In the genomic region with DNA sequence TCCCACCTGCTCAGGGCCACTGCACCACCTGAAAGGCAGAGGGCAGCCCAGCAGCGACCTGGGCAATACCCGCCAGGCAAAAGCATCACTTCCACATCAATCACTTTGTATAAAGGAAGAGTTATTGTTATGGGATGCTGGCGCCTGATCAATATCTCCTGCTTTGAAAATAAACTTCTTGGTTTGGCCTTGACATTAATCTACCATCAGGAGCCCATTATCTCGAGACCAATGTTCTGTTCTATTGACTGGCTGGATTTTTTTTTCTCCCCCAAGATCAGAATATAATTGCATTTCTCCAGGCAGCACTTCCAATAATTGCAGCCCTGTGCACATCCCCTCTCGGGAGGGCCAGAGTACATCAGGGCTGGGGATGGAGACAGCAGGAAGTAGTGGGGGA, we compare ENCODE assay signal across 25 cellular contexts. TPM values are rescaled to one million over a fixed set of nuclear protein-coding genes. Genes with fewer than 3 reads are reported as not detected.
DNase-seq lines count a peak whose midpoint lies in the region; ATAC-seq and TF ChIP-seq lines count a peak whose summit lies in the region.
"Had no signal": no experiment of that assay in that cellular context is flagged by ENCODE, and none has a peak within 500 bp of the region (broad histone marks: within the 10 kb centered on the region; RNA-seq: fewer than 3 reads in every experiment).

No MANE protein-coding gene starts in this region.

- no peak for ATAC-seq in CD8-positive, alpha-beta T cell
- ATAC-seq in gastrocnemius medialis = no peak
- ATAC-seq: Right ventricle myocardium inferior had no signal

- no peak overlapping the region for H3K4me2 ChIP-seq in neural progenitor cell

- DNase-seq in CD8-positive, alpha-beta T cell = no peak
- DNase-seq in NCI-H146 (lab: John Stamatoyannopoulos, UW) (peak; percentile 23), SK-N-DZ (ENCODE audit: low spot score) (peak; percentile 82), neural progenitor cell (ENCODE audit: low spot score) (no peak), gastrocnemius medialis (no peak), NCI-H510A (lab: John Stamatoyannopoulos, UW) (no peak), esophagus squamous epithelium (lab: John Stamatoyannopoulos, UW) (no peak)
- DNase-seq: C1 segment of cervical spinal cord; CD4-positive, alpha-beta memory T cell; DMS 273 treated with DMSO at 0.1 percent for 48 hours; DMS79; EL; GDM1; GOT3; HFFc6; IMR-90; KG1; MG63; NCI-H1694 treated with DMSO at 0.1 percent for 48 hours; NCI-H2081; NCI-H345; NCI-H774; SJCRH30 had no signal

- no peak overlapping the region for H3K9ac ChIP-seq in neural progenitor cell

- H3K4me1 Mint-ChIP-seq in CD8-positive, alpha-beta T cell (ENCODE audit: low read depth) = peaks cover 9% of the 10 kb centered on the region
- peaks cover 25% of the 10 kb centered on the region for H3K4me1 Mint-ChIP-seq in neural progenitor cell

- no peaks in the 10 kb centered on the region for H3K27me3 Mint-ChIP-seq in CD8-positive, alpha-beta T cell (ENCODE audit: low read depth)
- peaks cover 6% of the 10 kb centered on the region for H3K27me3 Mint-ChIP-seq in neural progenitor cell (ENCODE audit: insufficient read depth, low read depth)
- H3K27me3 Mint-ChIP-seq: CD4-positive, alpha-beta memory T cell had no signal

- 69 to 100% methylated on average over 2 to 4 of the region's 5 CpGs for WGBS in esophagus squamous epithelium, 2 donors

- intact Hi-C loops in CD8-positive, alpha-beta T cell (cut with DNase I, micrococcal nuclease) = loop anchor here in 1 of 2 experiments (5.0 kb wide), 1 partner anchor 219 kb away; no protein-coding TSS in a partner anchor
- intact Hi-C loops in gastrocnemius medialis (cut with DNase I; ENCODE audit: low total_unique reads) = loop anchor here (5.0 to 10.0 kb wide), 2 partner anchors 209 to 427 kb away; partner anchors contain the start of gene GALNT10
- intact Hi-C loops in esophagus squamous epithelium (cut with DNase I) = loop anchor here (5.0 to 10.0 kb wide), 2 partner anchors 334 to 427 kb away; no protein-coding TSS in a partner anchor

- in situ Hi-C loops in gastrocnemius medialis (cut with MboI; ENCODE audit: low sequenced_read_pairs in 4 of 4) = loop anchor here (5.0 to 25.0 kb wide), 4 partner anchors 207 to 329 kb away; partner anchors contain the start of gene GALNT10 (in 2 of the 4)

- TF ChIP-seq CTCF in CD8-positive, alpha-beta T cell (IDR thresholded peaks at IDR 0.05) = no peak
- no peak for TF ChIP-seq CTCF in neural progenitor cell (IDR thresholded peaks at IDR 0.05)
- TF ChIP-seq CTCF in gastrocnemius medialis (IDR thresholded peaks at IDR 0.05 in 4 of 5, conservative IDR thresholded peaks at IDR 0.05 in 1 of 5) = no peak
- no peak for TF ChIP-seq CTCF in esophagus squamous epithelium (IDR thresholded peaks at IDR 0.05)

- no peaks in the 10 kb centered on the region for H3K9me3 Mint-ChIP-seq in CD8-positive, alpha-beta T cell
- no peaks in the 10 kb centered on the region for H3K9me3 Mint-ChIP-seq in neural progenitor cell
- H3K9me3 Mint-ChIP-seq: CD4-positive, alpha-beta memory T cell; HFFc6 had no signal

- CTCF ChIA-PET in CD8-positive, alpha-beta T cell (lab: Charles Lee) = no interaction called here

- no peak overlapping the region for H3K4me3 ChIP-seq in CD8-positive, alpha-beta T cell (ENCODE audit: low read depth, low read length)
- no peak overlapping the region for H3K4me3 ChIP-seq in neural progenitor cell
- no peak overlapping the region for H3K4me3 ChIP-seq in gastrocnemius medialis
- no peak overlapping the region for H3K4me3 ChIP-seq in esophagus squamous epithelium
- H3K4me3 ChIP-seq: HAP-1, MG63, SJCRH30 had no signal

- POLR2A ChIA-PET in CD8-positive, alpha-beta T cell (lab: Charles Lee) = no interaction called here

- no peaks in the 10 kb centered on the region for H3K36me3 ChIP-seq in CD8-positive, alpha-beta T cell (ENCODE audit: insufficient read depth, low read length)
- no peaks in the 10 kb centered on the region for H3K36me3 ChIP-seq in neural progenitor cell
- no peaks in the 10 kb centered on the region for H3K36me3 ChIP-seq in gastrocnemius medialis
- no peaks in the 10 kb centered on the region for H3K36me3 ChIP-seq in esophagus squamous epithelium
- H3K36me3 ChIP-seq: HAP-1, MG63, SJCRH30 had no signal

- H3K4me3 Mint-ChIP-seq in CD8-positive, alpha-beta T cell = no peak overlapping the region
- no peak overlapping the region for H3K4me3 Mint-ChIP-seq in neural progenitor cell
- H3K4me3 Mint-ChIP-seq: CD4-positive, alpha-beta memory T cell; HFFc6 had no signal

- H3K4me1 ChIP-seq in CD8-positive, alpha-beta T cell (ENCODE audit: insufficient read depth, low read length) = peaks cover 8% of the 10 kb centered on the region
- peaks cover 14% of the 10 kb centered on the region for H3K4me1 ChIP-seq in neural progenitor cell
- peaks cover 0 to 3% of the 10 kb centered on the region in 2 donors for H3K4me1 ChIP-seq in gastrocnemius medialis
- peaks cover 6 to 11% (median 6%) of the 10 kb centered on the region in 3 donors for H3K4me1 ChIP-seq in esophagus squamous epithelium
- H3K4me1 ChIP-seq: HAP-1 had no signal

- no peaks in the 10 kb centered on the region for H3K27me3 ChIP-seq in CD8-positive, alpha-beta T cell (ENCODE audit: insufficient read depth, low read length)
- H3K27me3 ChIP-seq in neural progenitor cell (peaks cover 7% of the 10 kb centered on the region), gastrocnemius medialis (no peaks in the 10 kb centered on the region), esophagus squamous epithelium (no peaks in the 10 kb centered on the region)
- H3K27me3 ChIP-seq: MG63, SJCRH30 had no signal

- TF ChIP-seq POLR2A in gastrocnemius medialis (IDR thresholded peaks at IDR 0.05) (no peak), esophagus squamous epithelium (IDR thresholded peaks at IDR 0.05) (no peak)

- no peaks in the 10 kb centered on the region for H3K79me2 ChIP-seq in neural progenitor cell (ENCODE audit: low read depth)

- H3K36me3 Mint-ChIP-seq in CD8-positive, alpha-beta T cell = peaks cover 15% of the 10 kb centered on the region
- H3K36me3 Mint-ChIP-seq in neural progenitor cell = peaks cover 8% of the 10 kb centered on the region

- H2AFZ ChIP-seq in neural progenitor cell (replicated peaks) = no peak overlapping the region

- no peak overlapping the region for H3K27ac ChIP-seq in CD8-positive, alpha-beta T cell (ENCODE audit: low read depth, low read length)
- H3K27ac ChIP-seq in neural progenitor cell = no peak overlapping the region
- H3K27ac ChIP-seq in gastrocnemius medialis = no peak overlapping the region
- no peak overlapping the region for H3K27ac ChIP-seq in esophagus squamous epithelium
- H3K27ac ChIP-seq: SJCRH30 had no signal

- H3F3A ChIP-seq in neural progenitor cell (ENCODE audit: low read depth) = peaks cover 18% of the 10 kb centered on the region

- peak overlapping the region; percentile 60 for H3K27ac Mint-ChIP-seq in CD8-positive, alpha-beta T cell
- peak overlapping the region; percentile 59 for H3K27ac Mint-ChIP-seq in neural progenitor cell
- H3K27ac Mint-ChIP-seq: HFFc6 had no signal

- H3K9me3 ChIP-seq in CD8-positive, alpha-beta T cell (ENCODE audit: low read length) = no peaks in the 10 kb centered on the region
- H3K9me3 ChIP-seq in neural progenitor cell (ENCODE audit: low read depth) = no peaks in the 10 kb centered on the region
- no peaks in the 10 kb centered on the region for H3K9me3 ChIP-seq in gastrocnemius medialis
- H3K9me3 ChIP-seq in esophagus squamous epithelium = no peaks in the 10 kb centered on the region
- H3K9me3 ChIP-seq: HAP-1, MG63, SJCRH30 had no signal

- H4K20me1 ChIP-seq in neural progenitor cell (ENCODE audit: low read depth) = peaks cover 12% of the 10 kb centered on the region

RNA-seq across cellular contexts. Expression of gene SAP30L, which starts 44.4 kb away (rescaled TPM):
- 10 to 100 TPM; 24.1 to 25.4 TPM for total RNA-seq in CD8-positive, alpha-beta T cell
- polyA plus RNA-seq in SK-N-DZ (2014; cell fraction: cytosol; rRNA removed) = 17.7 and 24.8 TPM in 2 replicates
- polyA plus RNA-seq in SK-N-DZ (2014; cell fraction: nucleus; rRNA removed) = 25.7 and 50.3 TPM in 2 replicates
- total RNA-seq in neural progenitor cell (ENCODE audit: low replicate concordance) = 13.2 and 24.8 TPM in 2 replicates
- 10 to 100 TPM; 18.8 to 35.6 (median 25.5) TPM for total RNA-seq in gastrocnemius medialis
- total RNA-seq in esophagus squamous epithelium = 10 to 100 TPM; 11.1 to 32.0 (median 12.0) TPM

Comparison
In these comparisons a context has a peak if more than half of its experiments do, and no peak if none do; other contexts are left out.
1. DNase-seq: peak in NCI-H146 (single experiment) and SK-N-DZ (single experiment); none in CD8-positive, alpha-beta T cell (0 of 7), neural progenitor cell (single experiment), gastrocnemius medialis (0 of 2), NCI-H510A (single experiment) and esophagus squamous epithelium (single experiment).